In genomic region chr16:66878067-66878466, GRCh38 we compare ENCODE assay signal across 1 cellular context.
TF ChIP-seq lines count a peak whose summit lies in the region.

No MANE protein-coding gene starts in this region.

TF ChIP-seq in HepG2, 621 proteins besides CTCF, POLR2A, EP300 and RAD21 (continued from another document):
- TF ChIP-seq THRA (CRISPR knock-in tag; IDR thresholded peaks at IDR 0.05; ENCODE audit: borderline replicate concordance), result peak; percentile 90; the same call in 1 of the 2 replicates
